ENCODE assay signal across 8 cellular contexts in the genomic region with DNA sequence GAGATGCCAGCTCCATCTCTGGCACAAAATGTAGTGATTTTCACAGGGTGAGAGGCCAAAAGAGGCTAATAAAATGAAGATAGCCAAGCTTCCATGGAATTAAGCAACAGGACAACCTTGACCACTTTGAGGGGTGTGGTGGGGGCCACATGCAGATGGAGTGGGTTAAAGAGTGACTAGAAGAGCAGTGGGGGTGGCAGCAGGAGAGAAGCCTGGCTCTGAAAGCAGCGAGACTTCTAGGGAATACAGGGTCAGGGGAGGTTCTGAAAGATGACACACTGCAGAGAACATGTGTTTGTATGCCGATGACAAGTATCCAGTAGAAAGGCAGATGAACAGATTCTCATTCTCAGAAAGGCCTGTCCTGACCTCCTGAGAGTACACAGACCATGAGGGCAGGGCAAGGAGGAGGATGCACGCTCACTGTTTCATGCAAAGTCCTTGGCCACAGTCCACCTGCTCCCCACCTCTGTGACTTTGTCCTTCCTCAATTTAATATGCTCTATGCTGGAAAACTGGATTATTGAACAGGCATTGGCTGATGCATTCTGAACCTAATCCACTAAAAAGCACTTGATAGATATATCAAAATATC. TPM values are rescaled to one million over a fixed set of nuclear protein-coding genes. Genes with fewer than 3 reads are reported as not detected.
"Had no signal": no experiment of that assay in that cellular context is flagged by ENCODE, and none has a peak within 500 bp of the region (broad histone marks: within the 10 kb centered on the region; RNA-seq: fewer than 3 reads in every experiment).

No MANE protein-coding gene starts in this region.

- H2AFZ ChIP-seq: GM23248 had no signal

- H3K4me3 Mint-ChIP-seq: H9 had no signal

- DNase-seq: GM23248, H9, HCEC 1CT, IMR-90 had no signal

- ATAC-seq: K562 had no signal

- H3K27ac ChIP-seq: GM23248, HL-60 had no signal

- H3K4me3 ChIP-seq: GM23248, K562 had no signal

RNA-seq across cellular contexts. Expression of gene LPA, which starts 2.8 kb away (rescaled TPM):
- total RNA-seq: GM23248, HT1080, IMR-90 had no signal
- polyA plus RNA-seq: GM23248, H1, IMR-90 had no signal

RNA-seq across cellular contexts. Expression of gene PLG, which starts 40.8 kb away (rescaled TPM):
- total RNA-seq: GM23248, H1, H9, HT1080, IMR-90 had no signal
- polyA plus RNA-seq: H1, IMR-90, K562 had no signal
